In genomic region chr7:151743481-151743983, GRCh38 we compare ENCODE assay signal across 1 cellular context.
TF ChIP-seq lines count a peak whose summit lies in the region.

No MANE protein-coding gene starts in this region.

TF ChIP-seq in A549, 52 proteins besides CTCF, POLR2A, EP300 and RAD21 (continued from another document):
- no peak for TF ChIP-seq HMGXB4 (CRISPR knock-in tag; IDR thresholded peaks at IDR 0.05; ENCODE audit: borderline replicate concordance)
- no peak for TF ChIP-seq PBX3 (IDR thresholded peaks at IDR 0.05)
- no peak for TF ChIP-seq MAX (IDR thresholded peaks at IDR 0.05)
